8 cellular contexts compared by ENCODE assay signal in the genomic region with DNA sequence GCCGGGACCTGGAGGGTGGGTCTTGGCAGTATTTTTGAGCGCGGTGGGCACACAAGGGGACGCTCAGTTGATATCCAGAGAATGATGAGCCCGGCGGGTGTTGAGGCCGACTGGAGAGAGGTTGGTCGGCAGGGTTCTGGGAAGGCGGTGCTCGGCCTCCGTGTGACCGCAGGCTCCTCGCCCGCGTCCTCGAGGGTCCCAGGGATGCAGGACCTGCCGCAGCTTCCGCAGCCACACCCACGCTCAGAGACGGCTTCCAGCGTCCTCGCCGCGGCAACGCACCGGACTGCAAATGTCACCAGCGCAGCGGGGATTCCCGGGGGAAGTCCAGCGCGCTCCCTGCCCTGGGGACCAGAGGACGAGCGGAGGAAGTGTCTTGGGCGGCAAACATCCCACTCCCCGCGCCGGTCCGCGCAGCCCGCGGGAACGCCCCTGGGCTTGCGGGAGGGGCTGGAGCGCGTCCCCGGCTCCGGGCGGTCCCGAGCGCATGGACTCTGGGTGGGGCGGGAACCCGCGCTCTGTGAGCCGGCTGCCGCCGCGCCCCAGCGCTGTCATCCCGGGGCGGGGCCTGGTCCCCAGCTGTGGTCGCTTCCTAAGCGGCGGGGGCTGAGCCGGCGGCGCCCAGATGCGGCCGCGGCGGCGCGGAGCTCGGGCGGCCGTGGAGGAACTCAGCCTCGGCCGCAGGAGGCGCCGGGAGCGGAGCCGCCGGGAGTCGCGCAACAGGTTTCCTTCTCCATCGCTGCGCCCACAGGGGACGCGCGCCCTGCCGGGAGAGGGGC. TPM values are rescaled to one million over a fixed set of nuclear protein-coding genes. Genes with fewer than 3 reads are reported as not detected.
DNase-seq lines count a peak whose midpoint lies in the region; ATAC-seq, FAIRE-seq and TF ChIP-seq lines count a peak whose summit lies in the region.

TSS of gene STX11 (plus strand) at position 624 of the 779 bp plus-strand sequence. CDS start 36,111 bp downstream, outside the sequence.

- peaks cover 45% of the 10 kb centered on the region for H3K36me3 Mint-ChIP-seq in activated T-helper 17 cell treated with anti-CD3 and anti-CD28 coated beads, Interleukin-2, amount 50 U/mL, for 72 hours (ENCODE audit: low read depth)

- H3K27me3 Mint-ChIP-seq in activated T-helper 17 cell treated with anti-CD3 and anti-CD28 coated beads, Interleukin-2, amount 50 U/mL, for 72 hours, result no peaks in the 10 kb centered on the region

- H3K27me3 ChIP-seq in neutrophil (no peaks in the 10 kb centered on the region), suprapubic skin (no peaks in the 10 kb centered on the region)

- H3K9me3 ChIP-seq in neutrophil (no peaks in the 10 kb centered on the region), suprapubic skin (no peaks in the 10 kb centered on the region)

- 2% methylated on average over 28 of the region's 90 CpGs for WGBS in suprapubic skin

- no peak for FAIRE-seq in frontal cortex (lab: Jason Lieb, UNC)

- peak; percentile 55 for ATAC-seq in GM19043 (IDR thresholded peaks at IDR 0.05; ENCODE audit: low read depth, unreplicated experiment)
- peak; percentile 66 for ATAC-seq in HG03342 (IDR thresholded peaks at IDR 0.05; ENCODE audit: unreplicated experiment)
- peak; percentile 82 for ATAC-seq in activated T-helper 17 cell treated with anti-CD3 and anti-CD28 coated beads, Interleukin-2, amount 50 U/mL, for 72 hours (replicated peaks)

- TF ChIP-seq CTCF in AG09309 (IDR thresholded peaks at IDR 0.05; ENCODE audit: control insufficient read depth, insufficient read depth, low read depth, low read length, missing control alignments) (no peak), neutrophil (IDR thresholded peaks at IDR 0.05) (peak; percentile 26), suprapubic skin (IDR thresholded peaks at IDR 0.05) (no peak)

- DNase-seq in AG09309 (ENCODE audit: low read depth), result no peak
- DNase-seq in RKO (ENCODE audit: low spot score), result peak; percentile 56
- peak; percentile 59 to 79 for DNase-seq in frontal cortex (ENCODE audit: low spot score in 2 of 2)
- DNase-seq in suprapubic skin (ENCODE audit: low spot score in 2 of 2), result peak; percentile 82 to 84

- peaks cover 20% of the 10 kb centered on the region for H3K36me3 ChIP-seq in neutrophil
- H3K36me3 ChIP-seq in suprapubic skin, result no peaks in the 10 kb centered on the region

- peak within 1 kb of the TSS; percentile 97 for H3K4me3 Mint-ChIP-seq in activated T-helper 17 cell treated with anti-CD3 and anti-CD28 coated beads, Interleukin-2, amount 50 U/mL, for 72 hours

- peak within 1 kb of the TSS; percentile 96 for H3K27ac ChIP-seq in neutrophil
- H3K27ac ChIP-seq in suprapubic skin, result peak within 1 kb of the TSS; percentile 77

- H3K4me3 ChIP-seq in AG09309 (ENCODE audit: control insufficient read depth, low read depth, low read length) (peak within 1 kb of the TSS; percentile 67), neutrophil (ENCODE audit: low read depth in 1 of 2, low read length in 1 of 2) (peak within 1 kb of the TSS; percentile 71 to 90), suprapubic skin (peak within 1 kb of the TSS; percentile 90)

- no peaks in the 10 kb centered on the region for H3K9me3 Mint-ChIP-seq in activated T-helper 17 cell treated with anti-CD3 and anti-CD28 coated beads, Interleukin-2, amount 50 U/mL, for 72 hours

- peak in 1 of 2 donors; percentile 68 for TF ChIP-seq POLR2A in suprapubic skin (IDR thresholded peaks at IDR 0.05)

- H3K4me1 Mint-ChIP-seq in activated T-helper 17 cell treated with anti-CD3 and anti-CD28 coated beads, Interleukin-2, amount 50 U/mL, for 72 hours, result peaks cover 34% of the 10 kb centered on the region

- peaks cover 57% of the 10 kb centered on the region in 2 experiments for H3K4me1 ChIP-seq in neutrophil (ENCODE audit: control insufficient read depth in 1 of 2, insufficient read depth in 1 of 2, low read depth in 1 of 2, low read length in 1 of 2)
- H3K4me1 ChIP-seq in suprapubic skin, result peaks cover 23% of the 10 kb centered on the region

- TF ChIP-seq EP300 in suprapubic skin (IDR thresholded peaks at IDR 0.05), result no peak

- H3K27ac Mint-ChIP-seq in activated T-helper 17 cell treated with anti-CD3 and anti-CD28 coated beads, Interleukin-2, amount 50 U/mL, for 72 hours, result peak within 1 kb of the TSS; percentile 96

RNA-seq across cellular contexts. Expression of gene STX11, which starts in this region (rescaled TPM):
- 10 to 100 TPM; 22.3 to 25.9 TPM for total RNA-seq in activated T-helper 17 cell treated with anti-CD3 and anti-CD28 coated beads, Interleukin-2, amount 50 U/mL, for 72 hours
- total RNA-seq in frontal cortex (under 0.01 TPM), suprapubic skin (10 to 100 TPM; 12.4 to 28.2 (median 17.3) TPM)

Comparison
In these comparisons a context has a peak if more than half of its experiments do, and no peak if none do; other contexts are left out.
1. RNA of gene STX11 (total RNA-seq): 22.3 to 25.9 TPM in activated T-helper 17 cell treated with anti-CD3 and anti-CD28 coated beads, Interleukin-2, amount 50 U/mL, for 72 hours and 12.4 to 28.2 TPM in suprapubic skin; under 0.01 TPM in frontal cortex (single experiment); every median in the first group is over 10 times any median in the second.
2. Peak in DNase-seq in frontal cortex; RNA of the gene not detected or under 1 TPM.
3. Peak in every context shown above with its lines, with median percentiles within 50 percentile points of each other: H3K4me3 ChIP-seq and ATAC-seq.